23 cellular contexts compared by ENCODE assay signal in the genomic region with DNA sequence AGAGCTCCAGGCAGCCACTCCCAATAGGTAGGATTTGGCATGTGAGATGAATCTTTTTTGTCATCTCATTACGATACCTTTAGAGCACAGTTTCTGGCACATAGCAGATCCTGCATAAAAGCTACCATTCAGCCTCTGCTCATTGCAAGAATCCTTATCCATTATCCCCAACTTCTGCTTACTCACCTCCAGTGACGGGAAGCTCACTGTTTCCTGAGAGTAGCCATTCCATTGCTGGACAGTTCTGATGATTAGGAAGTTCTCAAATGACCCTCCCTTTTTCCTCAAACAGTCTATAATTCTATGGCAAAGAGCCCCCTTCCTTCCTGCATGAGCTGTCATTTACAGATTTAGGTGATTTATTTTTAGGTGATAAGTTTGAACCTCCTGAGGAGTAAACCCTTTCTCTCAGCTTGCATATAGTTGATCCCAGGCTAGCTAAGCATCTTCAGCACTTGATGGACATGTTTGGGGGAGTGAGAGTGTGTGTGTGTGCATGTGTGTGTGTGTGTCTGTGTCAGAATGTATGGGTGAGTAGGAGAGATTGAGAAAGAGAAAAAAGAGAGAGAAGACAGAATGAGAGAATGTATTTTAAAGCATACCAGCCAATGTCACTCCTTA.
"Had no signal": no experiment of that assay in that cellular context is flagged by ENCODE, and none has a peak within 500 bp of the region (broad histone marks: within the 10 kb centered on the region; RNA-seq: fewer than 3 reads in every experiment).

No MANE protein-coding gene starts in this region.

- H3K4me1 Mint-ChIP-seq: activated T-helper 17 cell treated with anti-CD3 and anti-CD28 coated beads, Interleukin-2, amount 50 U/mL, for 72 hours; natural killer cell; stimulated activated naive B cell treated with anti-CD40 and anti-IgM and Interleukin-4, amounts not matched to agents 10 μg/mL and 1 μg/mL and 100 μg/mL, for 72 hours had no signal

- ATAC-seq: activated T-helper 17 cell treated with anti-CD3 and anti-CD28 coated beads, Interleukin-2, amount 50 U/mL, for 72 hours; natural killer cell; right lobe of liver; stimulated activated naive B cell treated with anti-CD40 and anti-IgM and Interleukin-4, amounts not matched to agents 10 μg/mL and 1 μg/mL and 100 μg/mL, for 72 hours; T-cell had no signal

- H3K36me3 ChIP-seq: left ventricle myocardium inferior, right lobe of liver, transverse colon, uterus had no signal

- H3K4me3 Mint-ChIP-seq: activated naive CD8-positive, alpha-beta T cell; activated T-cell treated with anti-CD3 and anti-CD28 coated beads, Interleukin-2, amount 50 U/mL, for 24 hours; activated T-helper 17 cell treated with anti-CD3 and anti-CD28 coated beads, Interleukin-2, amount 50 U/mL, for 72 hours; mesothelial cell of epicardium; natural killer cell; stimulated activated naive B cell treated with anti-CD40 and anti-IgM and Interleukin-4, amounts not matched to agents 10 μg/mL and 1 μg/mL and 100 μg/mL, for 72 hours; T-cell; T-helper 2 cell treated with Interferon-gamma antibody and Interleukin-4, amounts not matched to agents 5 μg/mL and 100 μg/mL, for 36 hours had no signal

- H3K27ac Mint-ChIP-seq: activated naive CD8-positive, alpha-beta T cell; activated T-cell treated with anti-CD3 and anti-CD28 coated beads, Interleukin-2, amount 50 U/mL, for 24 hours; activated T-helper 17 cell treated with anti-CD3 and anti-CD28 coated beads, Interleukin-2, amount 50 U/mL, for 72 hours; mesothelial cell of epicardium; natural killer cell; stimulated activated naive B cell treated with anti-CD40 and anti-IgM and Interleukin-4, amounts not matched to agents 10 μg/mL and 1 μg/mL and 100 μg/mL, for 72 hours; T-cell; T-helper 2 cell treated with Interferon-gamma antibody and Interleukin-4, amounts not matched to agents 5 μg/mL and 100 μg/mL, for 36 hours had no signal

- H3K4me3 ChIP-seq: left ventricle myocardium inferior, right lobe of liver, transverse colon, uterus had no signal

- H3K27ac ChIP-seq: left ventricle myocardium inferior, right lobe of liver, transverse colon, uterus had no signal

- FAIRE-seq: astrocyte, bronchial epithelial cell, small intestine had no signal

- H3K36me3 Mint-ChIP-seq: activated naive CD8-positive, alpha-beta T cell; mesothelial cell of epicardium; natural killer cell; stimulated activated naive B cell treated with anti-CD40 and anti-IgM and Interleukin-4, amounts not matched to agents 10 μg/mL and 1 μg/mL and 100 μg/mL, for 72 hours; T-cell had no signal

- H3K27me3 ChIP-seq: right lobe of liver, transverse colon, uterus had no signal

- H3K9me3 ChIP-seq: left ventricle myocardium inferior, right lobe of liver, transverse colon, uterus had no signal

- H3K9me3 Mint-ChIP-seq: activated T-cell treated with anti-CD3 and anti-CD28 coated beads, Interleukin-2, amount 50 U/mL, for 24 hours; activated T-helper 17 cell treated with anti-CD3 and anti-CD28 coated beads, Interleukin-2, amount 50 U/mL, for 72 hours; mesothelial cell of epicardium; natural killer cell; stimulated activated naive B cell treated with anti-CD40 and anti-IgM and Interleukin-4, amounts not matched to agents 10 μg/mL and 1 μg/mL and 100 μg/mL, for 72 hours; T-cell; T-helper 2 cell treated with Interferon-gamma antibody and Interleukin-4, amounts not matched to agents 5 μg/mL and 100 μg/mL, for 36 hours had no signal

- DNase-seq: activated CD4-positive, alpha-beta T cell treated with anti-CD3 and anti-CD28 coated beads for 1 hour; activated CD4-positive, alpha-beta T cell treated with anti-CD3 and anti-CD28 coated beads, Interleukin-2, amount 50 U/mL, for 1 hour; activated CD8-positive, alpha-beta memory T cell treated with anti-CD3 and anti-CD28 coated beads for 24 hours; activated CD8-positive, alpha-beta memory T cell treated with anti-CD3 and anti-CD28 coated beads, Interleukin-2, amount 50 U/mL, for 4 hours; activated naive CD4-positive, alpha-beta T cell; activated T-cell treated with anti-CD3 and anti-CD28 coated beads, Interleukin-2, amount 50 U/mL, for 24 hours; foreskin melanocyte; hypothalamus; left ventricle myocardium inferior; natural killer cell; right lobe of liver; small intestine; stimulated activated CD8-positive, alpha-beta memory T cell treated with anti-CD3 and anti-CD28 coated beads, Interleukin-4, amount 100 ng/mL, for 48 hours; stimulated activated naive B cell treated with anti-CD40 and anti-IgM and Interleukin-4, amounts not matched to agents 10 μg/mL and 1 μg/mL and 100 μg/mL, for 72 hours; T-cell; transverse colon; uterus had no signal

- H3K27me3 Mint-ChIP-seq: activated naive CD8-positive, alpha-beta T cell; activated T-cell treated with anti-CD3 and anti-CD28 coated beads, Interleukin-2, amount 50 U/mL, for 24 hours had no signal

- H3K4me1 ChIP-seq: right lobe of liver, uterus had no signal
